ENCODE assay signal across 14 cellular contexts in genomic region chr15:51841401-51842040, GRCh38. TPM values are rescaled to one million over a fixed set of nuclear protein-coding genes. Genes with fewer than 3 reads are reported as not detected.
DNase-seq lines count a peak whose midpoint lies in the region; ATAC-seq and TF ChIP-seq lines count a peak whose summit lies in the region.
"Had no signal": no experiment of that assay in that cellular context is flagged by ENCODE, and none has a peak within 500 bp of the region (broad histone marks: within the 10 kb centered on the region; RNA-seq: fewer than 3 reads in every experiment).

No MANE protein-coding gene starts in this region.

- peaks cover 25% of the 10 kb centered on the region for H3K4me1 ChIP-seq in right cardiac atrium (ENCODE audit: control insufficient read depth, insufficient read depth, low read length)
- H3K4me1 ChIP-seq in vagina, result peaks cover 86% of the 10 kb centered on the region

- no peak overlapping the region for H3K27ac Mint-ChIP-seq in T-helper 2 cell treated with Interferon-gamma antibody and Interleukin-4, amounts not matched to agents 5 μg/mL and 100 μg/mL, for 36 hours
- H3K27ac Mint-ChIP-seq: progenitor cell of endocrine pancreas had no signal

- peaks cover 55% of the 10 kb centered on the region for H3K4me1 Mint-ChIP-seq in T-helper 2 cell treated with Interferon-gamma antibody and Interleukin-4, amounts not matched to agents 5 μg/mL and 100 μg/mL, for 36 hours (ENCODE audit: low read depth)

- H3K9me3 ChIP-seq in right cardiac atrium (ENCODE audit: control insufficient read depth, low read length) (no peaks in the 10 kb centered on the region), vagina (no peaks in the 10 kb centered on the region)
- H3K9me3 ChIP-seq: gastrocnemius medialis, testis had no signal

- DNase-seq in right cardiac atrium, result peak in 2 of 3 donors; percentile 45 to 60
- no peak for DNase-seq in Right ventricle myocardium superior
- DNase-seq in RWPE1 (ENCODE audit: low spot score), result no peak
- peak; percentile 55 to 75 for DNase-seq in dermis microvascular lymphatic vessel endothelial cell (ENCODE audit: low read depth in 2 of 2)
- no peak for DNase-seq in vagina (ENCODE audit: extremely low spot score in 2 of 2)
- DNase-seq in T-helper 2 cell treated with Interferon-gamma antibody and Interleukin-4, amounts not matched to agents 5 μg/mL and 100 μg/mL, for 36 hours (ENCODE audit: low spot score), result no peak
- DNase-seq in lower leg skin (ENCODE audit: low spot score in 2 of 2), result no peak
- DNase-seq: activated CD4-positive, alpha-beta T cell treated with anti-CD3 and anti-CD28 coated beads, Interleukin-2, amount 50 U/mL, for 1 hour; DMS79; effector memory CD4-positive, alpha-beta T cell; gastrocnemius medialis; testis had no signal

- H3K36me3 ChIP-seq in vagina, result no peaks in the 10 kb centered on the region
- H3K36me3 ChIP-seq: gastrocnemius medialis had no signal

- peaks cover 2% of the 10 kb centered on the region for H3K36me3 Mint-ChIP-seq in T-helper 2 cell treated with Interferon-gamma antibody and Interleukin-4, amounts not matched to agents 5 μg/mL and 100 μg/mL, for 36 hours (ENCODE audit: low read depth)

- H3K27ac ChIP-seq in right cardiac atrium (ENCODE audit: low read length), result no peak overlapping the region
- H3K27ac ChIP-seq in RWPE1, result peak overlapping the region; percentile 51
- peak overlapping the region; percentile 9 for H3K27ac ChIP-seq in vagina
- H3K27ac ChIP-seq: testis had no signal

- no peaks in the 10 kb centered on the region for H3K27me3 ChIP-seq in right cardiac atrium (ENCODE audit: control insufficient read depth, insufficient read depth)
- no peaks in the 10 kb centered on the region for H3K27me3 ChIP-seq in vagina
- H3K27me3 ChIP-seq: gastrocnemius medialis, testis had no signal

- 65% methylated on average over 5 of the region's 5 CpGs for WGBS in right cardiac atrium
- 57 to 59% methylated on average over 5 of the region's 5 CpGs for WGBS in lower leg skin, 2 donors

- POLR2A ChIA-PET in RWPE1 (lab: Yijun Ruan, JAX; ENCODE audit: low non-redundant PET), result interaction anchor here (0.6 kb wide), 1 partner anchor 10 kb away, joined by 4 read pairs; no protein-coding TSS in a partner anchor

- intact Hi-C loops in right cardiac atrium (cut with DNase I), result no loop called here
- intact Hi-C loops in Right ventricle myocardium superior (cut with DNase I), result no loop called here
- intact Hi-C loops in vagina (cut with DNase I), result no loop called here
- intact Hi-C loops in lower leg skin (cut with DNase I; ENCODE audit: low total_unique reads), result no loop called here

- H3K27me3 Mint-ChIP-seq in T-helper 2 cell treated with Interferon-gamma antibody and Interleukin-4, amounts not matched to agents 5 μg/mL and 100 μg/mL, for 36 hours (ENCODE audit: low read depth), result no peaks in the 10 kb centered on the region
- H3K27me3 Mint-ChIP-seq: progenitor cell of endocrine pancreas had no signal

- TF ChIP-seq POLR2A in vagina (IDR thresholded peaks at IDR 0.05), result no peak
- TF ChIP-seq POLR2A in lower leg skin (IDR thresholded peaks at IDR 0.05), result no peak
- TF ChIP-seq POLR2A in GM18505 (IDR thresholded peaks at IDR 0.05; ENCODE audit: borderline replicate concordance, extremely low read depth, insufficient read depth, insufficient read length), result no peak

- ATAC-seq in right cardiac atrium, result peak in 1 of 2 donors; percentile 29
- ATAC-seq in Right ventricle myocardium superior (ENCODE audit: poor library complexity), result no peak
- no peak for ATAC-seq in GM18505 (IDR thresholded peaks at IDR 0.05; ENCODE audit: unreplicated experiment)
- ATAC-seq: gastrocnemius medialis had no signal

- CTCF ChIA-PET in RWPE1 (lab: Yijun Ruan, JAX), result interaction anchor here (0.5 to 0.6 kb wide), 2 partner anchors 7 to 171 kb away, joined by 3 to 4 read pairs; no protein-coding TSS in a partner anchor

- H3K4me3 ChIP-seq in right cardiac atrium (ENCODE audit: low read length), result peak overlapping the region; percentile 15
- H3K4me3 ChIP-seq in vagina, result no peak overlapping the region
- no peak overlapping the region for H3K4me3 ChIP-seq in lower leg skin (ENCODE audit: low read depth, poor library complexity, severe bottlenecking)
- H3K4me3 ChIP-seq: gastrocnemius medialis, testis had no signal

- H3K4me3 Mint-ChIP-seq in T-helper 2 cell treated with Interferon-gamma antibody and Interleukin-4, amounts not matched to agents 5 μg/mL and 100 μg/mL, for 36 hours, result no peak overlapping the region

- TF ChIP-seq CTCF in RWPE1 (conservative IDR thresholded peaks at IDR 0.05; ENCODE audit: low read depth) (no peak), vagina (IDR thresholded peaks at IDR 0.05) (no peak), lower leg skin (IDR thresholded peaks at IDR 0.05) (no peak)

- H3K9me3 Mint-ChIP-seq in T-helper 2 cell treated with Interferon-gamma antibody and Interleukin-4, amounts not matched to agents 5 μg/mL and 100 μg/mL, for 36 hours, result no peaks in the 10 kb centered on the region

RNA-seq across cellular contexts. Expression of gene TMOD3, which starts 12.1 kb away (rescaled TPM):
- 10 to 100 TPM; 23.1 to 29.8 (median 25.5) TPM for total RNA-seq in right cardiac atrium
- 31.4 TPM for polyA plus RNA-seq in right cardiac atrium
- total RNA-seq in Right ventricle myocardium superior, result 17.6 TPM
- 48.3 and 59.4 TPM in 2 replicates for total RNA-seq in dermis microvascular lymphatic vessel endothelial cell
- 28.5 TPM for total RNA-seq in vagina
- 10 to 100 TPM; 35.4 to 47.2 (median 38.6) TPM for total RNA-seq in lower leg skin

Comparison
In these comparisons a context has a peak if more than half of its experiments do, and no peak if none do; other contexts are left out.
1. DNase-seq: peak in right cardiac atrium (2 of 3) and dermis microvascular lymphatic vessel endothelial cell (2 of 2); none in Right ventricle myocardium superior (single experiment), RWPE1 (single experiment), vagina (0 of 2), T-helper 2 cell treated with Interferon-gamma antibody and Interleukin-4, amounts not matched to agents 5 μg/mL and 100 μg/mL, for 36 hours (single experiment) and lower leg skin (0 of 2).